12 cellular contexts compared by ENCODE assay signal in genomic region chr20:33828326-33828834, GRCh38. TPM values are rescaled to one million over a fixed set of nuclear protein-coding genes. Genes with fewer than 3 reads are reported as not detected.
DNase-seq lines count a peak whose midpoint lies in the region; ATAC-seq and TF ChIP-seq lines count a peak whose summit lies in the region.
"Had no signal": no experiment of that assay in that cellular context is flagged by ENCODE, and none has a peak within 500 bp of the region (broad histone marks: within the 10 kb centered on the region; RNA-seq: fewer than 3 reads in every experiment).

No MANE protein-coding gene starts in this region.

- H3K4me1 Mint-ChIP-seq in Caco-2 (ENCODE audit: low read depth, unreplicated experiment) (peaks cover 59% of the 10 kb centered on the region), immature natural killer cell (peaks cover 62 to 90% of the 10 kb centered on the region in 2 donors)
- peaks cover 54% of the 10 kb centered on the region for H3K4me1 Mint-ChIP-seq in activated CD4-positive, alpha-beta memory T cell treated with anti-CD3 and anti-CD28 coated beads for 36 hours (ENCODE audit: low read depth)

- H3K27ac Mint-ChIP-seq in Caco-2 (ENCODE audit: unreplicated experiment) (peak overlapping the region; percentile 74), immature natural killer cell (peak overlapping the region in 5 of 6 donors; percentile 3 to 67 (median 31))
- H3K27ac Mint-ChIP-seq in activated CD4-positive, alpha-beta memory T cell treated with anti-CD3 and anti-CD28 coated beads for 36 hours, result no peak overlapping the region

- no peak for ATAC-seq in HG03280 (IDR thresholded peaks at IDR 0.05; ENCODE audit: unreplicated experiment)
- ATAC-seq: T-cell had no signal

- no TSS peak for BruUV-seq in Caco-2 (replicated peaks; lab: Mats Ljungman, UMichigan)

- H3K4me3 ChIP-seq in Caco-2 (ENCODE audit: low read depth, low read length) (no peak overlapping the region), WERI-Rb-1 (ENCODE audit: low read depth, low read length) (no peak overlapping the region), skeletal muscle tissue (ENCODE audit: low read length in 3 of 3) (peak overlapping the region in 2 of 3 donors; percentile 8 to 17)

- intact Hi-C loops in Caco-2 (cut with micrococcal nuclease; ENCODE audit: unreplicated experiment), result no loop called here
- intact Hi-C loops in activated CD4-positive, alpha-beta memory T cell treated with anti-CD3 and anti-CD28 coated beads for 36 hours (cut with micrococcal nuclease), result no loop called here

- no peak overlapping the region for H3K4me3 Mint-ChIP-seq in Caco-2 (ENCODE audit: unreplicated experiment)
- no peak overlapping the region for H3K4me3 Mint-ChIP-seq in immature natural killer cell
- no peak overlapping the region for H3K4me3 Mint-ChIP-seq in activated CD4-positive, alpha-beta memory T cell treated with anti-CD3 and anti-CD28 coated beads for 36 hours
- H3K4me3 Mint-ChIP-seq: T-cell had no signal

- H3K9me3 Mint-ChIP-seq in Caco-2 (ENCODE audit: unreplicated experiment), result no peaks in the 10 kb centered on the region
- H3K9me3 Mint-ChIP-seq in immature natural killer cell, result no peaks in the 10 kb centered on the region
- H3K9me3 Mint-ChIP-seq in activated CD4-positive, alpha-beta memory T cell treated with anti-CD3 and anti-CD28 coated beads for 36 hours, result no peaks in the 10 kb centered on the region
- H3K9me3 Mint-ChIP-seq: T-cell had no signal

- TF ChIP-seq CTCF in Caco-2 (IDR thresholded peaks at IDR 0.05; ENCODE audit: insufficient read depth in 1 of 2, low read depth in 1 of 2, low read length in 1 of 2, severe bottlenecking in 1 of 2, unreplicated experiment in 1 of 2) (no peak), WERI-Rb-1 (IDR thresholded peaks at IDR 0.05; ENCODE audit: low read depth, low read length) (no peak)

- H3K4me1 ChIP-seq in Caco-2 (peaks cover 55% of the 10 kb centered on the region), skeletal muscle tissue (ENCODE audit: control insufficient read depth in 3 of 3, insufficient read depth in 3 of 3, low read length in 3 of 3) (peaks cover 75 to 83% (median 76%) of the 10 kb centered on the region in 3 donors)

- H3K36me3 ChIP-seq in Caco-2 (ENCODE audit: control insufficient read depth, insufficient read depth, low read length) (peaks cover 2% of the 10 kb centered on the region), WERI-Rb-1 (no peaks in the 10 kb centered on the region), skeletal muscle tissue (ENCODE audit: control insufficient read depth in 3 of 3, insufficient read depth in 3 of 3, low read length in 3 of 3) (peaks cover 0 to 2% (median 0%) of the 10 kb centered on the region in 3 donors)

- H3K27me3 ChIP-seq in Caco-2 (replicated peaks; ENCODE audit: control insufficient read depth, insufficient read depth, low read length) (no peaks in the 10 kb centered on the region), WERI-Rb-1 (ENCODE audit: insufficient read depth, low read depth, severe bottlenecking) (no peaks in the 10 kb centered on the region), skeletal muscle tissue (ENCODE audit: control insufficient read depth in 3 of 3, insufficient read depth in 3 of 3, low read length in 3 of 3) (no peaks in the 10 kb centered on the region)

- POLR2A ChIA-PET in Caco-2 (lab: Charles Lee), result interaction anchor here (0.5 kb wide), 1 partner anchor 18 kb away, joined by 3 read pairs; no protein-coding TSS in a partner anchor
- POLR2A ChIA-PET in activated CD4-positive, alpha-beta memory T cell treated with anti-CD3 and anti-CD28 coated beads for 36 hours (lab: Charles Lee), result no interaction called here

- no peaks in the 10 kb centered on the region for H3K9me3 ChIP-seq in Caco-2
- H3K9me3 ChIP-seq in WERI-Rb-1 (ENCODE audit: severe bottlenecking), result no peaks in the 10 kb centered on the region
- no peaks in the 10 kb centered on the region for H3K9me3 ChIP-seq in skeletal muscle tissue (ENCODE audit: control insufficient read depth in 3 of 3, low read length in 3 of 3)

- peak overlapping the region in 2 of 3 donors; percentile 40 to 51 for H3K9ac ChIP-seq in skeletal muscle tissue (ENCODE audit: low read depth in 1 of 3, low read length in 3 of 3)

- H3K36me3 Mint-ChIP-seq in Caco-2 (ENCODE audit: insufficient read depth, unreplicated experiment), result peaks cover 16% of the 10 kb centered on the region
- peaks cover 0 to 8% (median 2%) of the 10 kb centered on the region in 3 donors for H3K36me3 Mint-ChIP-seq in immature natural killer cell
- H3K36me3 Mint-ChIP-seq in activated CD4-positive, alpha-beta memory T cell treated with anti-CD3 and anti-CD28 coated beads for 36 hours, result peaks cover 16% of the 10 kb centered on the region

- H3K27me3 Mint-ChIP-seq in Caco-2 (ENCODE audit: insufficient read depth, unreplicated experiment) (no peaks in the 10 kb centered on the region), immature natural killer cell (ENCODE audit: low read depth in 3 of 3) (peaks cover 0 to 2% (median 2%) of the 10 kb centered on the region in 3 donors)
- no peaks in the 10 kb centered on the region for H3K27me3 Mint-ChIP-seq in activated CD4-positive, alpha-beta memory T cell treated with anti-CD3 and anti-CD28 coated beads for 36 hours
- H3K27me3 Mint-ChIP-seq: T-cell had no signal

- H3K27ac ChIP-seq in WERI-Rb-1 (peak overlapping the region; percentile 63), skeletal muscle tissue (ENCODE audit: low read depth, low read length) (peak overlapping the region; percentile 66)

- CTCF ChIA-PET in Caco-2 (lab: Charles Lee), result interaction anchor here (1.9 kb wide), 1 partner anchor 8 kb away, joined by 7 read pairs; no protein-coding TSS in a partner anchor
- CTCF ChIA-PET in activated CD4-positive, alpha-beta memory T cell treated with anti-CD3 and anti-CD28 coated beads for 36 hours (lab: Charles Lee), result no interaction called here

- DNase-seq in Caco-2 (no peak), WERI-Rb-1 (no peak), immature natural killer cell (no peak), COR-L47 (lab: John Stamatoyannopoulos, UW) (no peak), mucosa of gallbladder (ENCODE audit: low spot score) (no peak)
- no peak for DNase-seq in activated CD4-positive, alpha-beta memory T cell treated with anti-CD3 and anti-CD28 coated beads for 36 hours
- DNase-seq: effector memory CD4-positive, alpha-beta T cell; mammary epithelial cell; retina; T-cell had no signal

RNA-seq across cellular contexts. Expression of gene CHMP4B, which starts 17.2 kb away (rescaled TPM):
- total RNA-seq in Caco-2 (2022) (190 and 203 TPM in 2 replicates), skeletal muscle tissue (24.0 TPM), mucosa of gallbladder (117 TPM)
- polyA plus RNA-seq in immature natural killer cell, result 1 to 10 TPM; 1.3 to 8.1 (median 3.7) TPM
- total RNA-seq in activated CD4-positive, alpha-beta memory T cell treated with anti-CD3 and anti-CD28 coated beads for 36 hours, result 10 to 100 TPM; 93.9 to 94.8 TPM

Comparison
In these comparisons a context has a peak if more than half of its experiments do, and no peak if none do; other contexts are left out.
1. H3K4me3 ChIP-seq: peak in skeletal muscle tissue (2 of 3); none in Caco-2 (single experiment) and WERI-Rb-1 (single experiment).